8 cellular contexts compared by ENCODE assay signal in genomic region chr9:128438343-128439109, GRCh38. TPM values are rescaled to one million over a fixed set of nuclear protein-coding genes. Genes with fewer than 3 reads are reported as not detected.
A peak's percentile ranks its signal among the peaks of the same experiment; 100 is the strongest.
DNase-seq lines count a peak whose midpoint lies in the region; ATAC-seq, FAIRE-seq and TF ChIP-seq lines count a peak whose summit lies in the region.

No MANE protein-coding gene starts in this region.

- H4K8ac ChIP-seq in neuronal stem cell (ENCODE audit: low read depth, low read length) = no peak overlapping the region

- POLR2A ChIA-PET in A549 (lab: Yijun Ruan, JAX) = no interaction called here

- H2AK5ac ChIP-seq in neuronal stem cell (ENCODE audit: low read depth, low read length) = peak overlapping the region; percentile 78

- no peak for FAIRE-seq in A549 (lab: Jason Lieb, UNC)
- FAIRE-seq in GM18507 (lab: Jason Lieb, UNC) = peak; percentile 81

- H3K9me3 Mint-ChIP-seq in activated T-helper 1 cell treated with anti-CD3 and anti-CD28 coated beads, Interleukin-12 subunit alpha, Interleukin-12 subunit beta, Interleukin-2, Interleukin-4 antibody, amounts not matched to agents 30 ng/mL and 10 ng/mL and 1 ng/mL, durations not matched to agents 14 hours and 24 hours and 36 hours = no peaks in the 10 kb centered on the region

- H4K91ac ChIP-seq in neuronal stem cell (ENCODE audit: low read depth, low read length, poor library complexity) = no peak overlapping the region

- TF ChIP-seq CTCF in A549 (IDR thresholded peaks at IDR 0.05) (peak; percentile 81), LNCAP (IDR thresholded peaks at IDR 0.05) (peak; percentile 98), suprapubic skin (IDR thresholded peaks at IDR 0.05) (peak; percentile 79 to 92)

- CTCF ChIA-PET in A549 (lab: Yijun Ruan, JAX) = interaction anchor here (0.6 to 12.4 kb wide), 65 partner anchors 10 to 514 kb away, joined by 3 to 171 read pairs (median 4); partner anchors contain the start of genes CERCAM, GLE1 and ODF2

- peak overlapping the region; percentile 10 for H2BK5ac ChIP-seq in neuronal stem cell (ENCODE audit: low read length)

- no peak overlapping the region for H3K14ac ChIP-seq in neuronal stem cell (ENCODE audit: low read length)

- no peak overlapping the region for H3K4ac ChIP-seq in neuronal stem cell (ENCODE audit: low read length)

- H2AFZ ChIP-seq in neuronal stem cell (ENCODE audit: low read length) = peak overlapping the region; percentile 55

- TF ChIP-seq EP300 in A549 (IDR thresholded peaks at IDR 0.05) (no peak), suprapubic skin (IDR thresholded peaks at IDR 0.05) (no peak)

- peak overlapping the region; percentile 87 for H3K18ac ChIP-seq in neuronal stem cell (ENCODE audit: low read length)

- WGBS in A549 (ENCODE audit: missing lambda C conversion rate) = 26% methylated on average over 3 of the region's 12 CpGs
- no CpG with 5 or more reads among the region's 12 CpGs for WGBS in neuronal stem cell (ENCODE audit: extremely low coverage in 2 of 2, insufficient read length in 2 of 2, insufficient replicate concordance in 1 of 2), 2 donors
- 55% methylated on average over 6 of the region's 12 CpGs for WGBS in suprapubic skin

- H3K4me3 Mint-ChIP-seq in activated T-helper 1 cell treated with anti-CD3 and anti-CD28 coated beads, Interleukin-12 subunit alpha, Interleukin-12 subunit beta, Interleukin-2, Interleukin-4 antibody, amounts not matched to agents 30 ng/mL and 10 ng/mL and 1 ng/mL, durations not matched to agents 14 hours and 24 hours and 36 hours = no peak overlapping the region

- no peak overlapping the region for H2BK120ac ChIP-seq in neuronal stem cell (ENCODE audit: low read depth, low read length)

- peak; percentile 66 to 73 for TF ChIP-seq RAD21 in A549 (conservative IDR thresholded peaks at IDR 0.05 in 1 of 2, IDR thresholded peaks at IDR 0.05 in 1 of 2)

- peaks cover 0 to 18% of the 10 kb centered on the region in 2 donors for H3K36me3 ChIP-seq in neuronal stem cell (replicated peaks in 1 of 2; ENCODE audit: control insufficient read depth in 2 of 2, insufficient read depth in 2 of 2, low read length in 2 of 2)
- no peaks in the 10 kb centered on the region for H3K36me3 ChIP-seq in suprapubic skin

- peak; percentile 91 to 97 for ATAC-seq in A549

- no peak overlapping the region for H3K4me3 ChIP-seq in A549
- no peak overlapping the region for H3K4me3 ChIP-seq in neuronal stem cell (ENCODE audit: low read length in 2 of 2)
- H3K4me3 ChIP-seq in suprapubic skin = no peak overlapping the region

- intact Hi-C loops in activated T-helper 1 cell treated with anti-CD3 and anti-CD28 coated beads, Interleukin-12 subunit alpha, Interleukin-12 subunit beta, Interleukin-2, Interleukin-4 antibody, amounts not matched to agents 30 ng/mL and 10 ng/mL and 1 ng/mL, durations not matched to agents 14 hours and 24 hours and 36 hours (cut with micrococcal nuclease) = no loop called here

- H3K23ac ChIP-seq in neuronal stem cell (ENCODE audit: low read depth, low read length, poor library complexity) = no peak overlapping the region

- peak overlapping the region; percentile 51 for H3K9ac ChIP-seq in neuronal stem cell (ENCODE audit: low read depth, low read length, poor library complexity)

- no peak overlapping the region for H2BK12ac ChIP-seq in neuronal stem cell (ENCODE audit: low read length)

- no peak overlapping the region for H3K27ac Mint-ChIP-seq in activated T-helper 1 cell treated with anti-CD3 and anti-CD28 coated beads, Interleukin-12 subunit alpha, Interleukin-12 subunit beta, Interleukin-2, Interleukin-4 antibody, amounts not matched to agents 30 ng/mL and 10 ng/mL and 1 ng/mL, durations not matched to agents 14 hours and 24 hours and 36 hours

- no peaks in the 10 kb centered on the region for H3K79me1 ChIP-seq in neuronal stem cell (ENCODE audit: low read depth, low read length)

- no peaks in the 10 kb centered on the region for H3K36me3 Mint-ChIP-seq in activated T-helper 1 cell treated with anti-CD3 and anti-CD28 coated beads, Interleukin-12 subunit alpha, Interleukin-12 subunit beta, Interleukin-2, Interleukin-4 antibody, amounts not matched to agents 30 ng/mL and 10 ng/mL and 1 ng/mL, durations not matched to agents 14 hours and 24 hours and 36 hours (ENCODE audit: low read depth)

- H3K27me3 ChIP-seq in neuronal stem cell (ENCODE audit: control insufficient read depth in 3 of 3, insufficient read depth in 3 of 3, low read depth in 1 of 3, low read length in 3 of 3) (no peaks in the 10 kb centered on the region), suprapubic skin (no peaks in the 10 kb centered on the region)

- peak; percentile 76 to 80 for DNase-seq in A549 (ENCODE audit: low read depth in 1 of 2, low spot score in 1 of 2)
- peak; percentile 75 for DNase-seq in GM18507 (ENCODE audit: extremely low spot score, insufficient read length, low read depth)
- peak; percentile 74 for DNase-seq in activated T-helper 1 cell treated with anti-CD3 and anti-CD28 coated beads, Interleukin-12 subunit alpha, Interleukin-12 subunit beta, Interleukin-2, Interleukin-4 antibody, amounts not matched to agents 30 ng/mL and 10 ng/mL and 1 ng/mL, durations not matched to agents 14 hours and 24 hours and 36 hours (ENCODE audit: low spot score)
- DNase-seq in fibroblast of the conjunctiva (ENCODE audit: low read depth) = peak; percentile 64
- peak; percentile 77 for DNase-seq in neuronal stem cell (ENCODE audit: low spot score)
- peak; percentile 90 to 92 for DNase-seq in suprapubic skin (ENCODE audit: low spot score in 2 of 2)

- H2BK15ac ChIP-seq in neuronal stem cell (ENCODE audit: low read length) = peak overlapping the region; percentile 3

- peak overlapping the region in 1 of 2 experiments; percentile 72; a peak in 3 of 6 replicates for H3K27ac ChIP-seq in A549
- H3K27ac ChIP-seq in neuronal stem cell (replicated peaks; ENCODE audit: low read length) = no peak overlapping the region
- no peak overlapping the region for H3K27ac ChIP-seq in suprapubic skin

- peaks cover 5% of the 10 kb centered on the region for H3K4me1 Mint-ChIP-seq in activated T-helper 1 cell treated with anti-CD3 and anti-CD28 coated beads, Interleukin-12 subunit alpha, Interleukin-12 subunit beta, Interleukin-2, Interleukin-4 antibody, amounts not matched to agents 30 ng/mL and 10 ng/mL and 1 ng/mL, durations not matched to agents 14 hours and 24 hours and 36 hours (ENCODE audit: low read depth)

- H3K4me2 ChIP-seq in A549 (no peak overlapping the region), neuronal stem cell (ENCODE audit: insufficient read depth, low read length, poor library complexity, severe bottlenecking) (no peak overlapping the region)

- H3K4me1 ChIP-seq in A549 (peaks cover 3% of the 10 kb centered on the region; the same call in 2 of the 3 replicates), neuronal stem cell (ENCODE audit: control insufficient read depth in 2 of 2, insufficient read depth in 1 of 2, low read depth in 1 of 2, low read length in 2 of 2) (no peaks in the 10 kb centered on the region), suprapubic skin (peaks cover 10% of the 10 kb centered on the region)

- TF ChIP-seq POLR2A in A549 (IDR thresholded peaks at IDR 0.05; ENCODE audit: low read length) (no peak), Raji (IDR thresholded peaks at IDR 0.05; ENCODE audit: insufficient read depth, low read depth, low read length) (0 out of 2 replicates have a peak, but pooled peaks have one; percentile 23), suprapubic skin (IDR thresholded peaks at IDR 0.05) (no peak)

- H3K9me3 ChIP-seq in A549 = no peaks in the 10 kb centered on the region
- no peaks in the 10 kb centered on the region for H3K9me3 ChIP-seq in neuronal stem cell (replicated peaks in 1 of 2; ENCODE audit: control insufficient read depth in 2 of 2, insufficient read depth in 1 of 2, low read depth in 1 of 2, low read length in 2 of 2)
- no peaks in the 10 kb centered on the region for H3K9me3 ChIP-seq in suprapubic skin

- no peaks in the 10 kb centered on the region for H3K27me3 Mint-ChIP-seq in activated T-helper 1 cell treated with anti-CD3 and anti-CD28 coated beads, Interleukin-12 subunit alpha, Interleukin-12 subunit beta, Interleukin-2, Interleukin-4 antibody, amounts not matched to agents 30 ng/mL and 10 ng/mL and 1 ng/mL, durations not matched to agents 14 hours and 24 hours and 36 hours (ENCODE audit: insufficient read depth)

TF ChIP-seq in A549, 52 proteins besides CTCF, POLR2A, EP300 and RAD21:
- TF ChIP-seq SMC3 (IDR thresholded peaks at IDR 0.05) (peak; percentile 73), CHD4 (IDR thresholded peaks at IDR 0.05; ENCODE audit: borderline replicate concordance) (no peak), MAX (IDR thresholded peaks at IDR 0.05) (peak; percentile 27; the same call in 1 of the 2 replicates)

RNA-seq across cellular contexts. Expression of gene ODF2, which starts 17.3 kb away (rescaled TPM):
- polyA plus RNA-seq in A549 (2011; rRNA removed) (22.9 and 24.7 TPM in 2 replicates), A549 (2017; fragmentation: RNase III; extraction: RNeasy Plus Mini Kit Qiagen cat#74134 plus additional on column Dnase treatment) (29.6 to 32.0 TPM (median 30.5 TPM) in 3 replicates)
- polyA plus RNA-seq in A549 (2012; cell fraction: cytosol; rRNA removed) = 23.0 and 24.6 TPM in 2 replicates
- 74.3 and 90.1 TPM in 2 replicates for polyA plus RNA-seq in A549 (2012; cell fraction: nucleus; rRNA removed)
- 13.6 and 14.4 TPM in 2 replicates for polyA minus RNA-seq in A549 (2011; rRNA and poly(A)+ RNA removed)
- 55.6 and 57.6 TPM in 2 replicates for total RNA-seq in activated T-helper 1 cell treated with anti-CD3 and anti-CD28 coated beads, Interleukin-12 subunit alpha, Interleukin-12 subunit beta, Interleukin-2, Interleukin-4 antibody, amounts not matched to agents 30 ng/mL and 10 ng/mL and 1 ng/mL, durations not matched to agents 14 hours and 24 hours and 36 hours
- polyA plus RNA-seq in neuronal stem cell (2013, experiment 1 of 2) = 27.4 TPM
- polyA plus RNA-seq in neuronal stem cell (2013, experiment 2 of 2) = 27.8 TPM
- 10 to 100 TPM; 20.8 to 28.2 (median 24.7) TPM for total RNA-seq in suprapubic skin

RNA-seq across cellular contexts. Expression of gene CERCAM, which starts 17.9 kb away (rescaled TPM):
- polyA plus RNA-seq in A549 (2011; rRNA removed) = 16.5 and 16.6 TPM in 2 replicates
- polyA plus RNA-seq in A549 (2012; cell fraction: cytosol; rRNA removed) = 40.4 and 54.7 TPM in 2 replicates
- polyA plus RNA-seq in A549 (2012; cell fraction: nucleus; rRNA removed) = 77.9 and 93.5 TPM in 2 replicates
- 26.1 to 33.3 TPM (median 28.5 TPM) in 3 replicates for polyA plus RNA-seq in A549 (2017; fragmentation: RNase III; extraction: RNeasy Plus Mini Kit Qiagen cat#74134 plus additional on column Dnase treatment)
- 20.1 and 20.5 TPM in 2 replicates for polyA minus RNA-seq in A549 (2011; rRNA and poly(A)+ RNA removed)
- 0.86 and 1.6 TPM in 2 replicates for total RNA-seq in activated T-helper 1 cell treated with anti-CD3 and anti-CD28 coated beads, Interleukin-12 subunit alpha, Interleukin-12 subunit beta, Interleukin-2, Interleukin-4 antibody, amounts not matched to agents 30 ng/mL and 10 ng/mL and 1 ng/mL, durations not matched to agents 14 hours and 24 hours and 36 hours
- 0.70 TPM for polyA plus RNA-seq in neuronal stem cell (2013, experiment 1 of 2)
- polyA plus RNA-seq in neuronal stem cell (2013, experiment 2 of 2) = 0.76 TPM
- 10 to 100 TPM in 2 of 4 donors, 1 to 10 TPM in 2; 3.7 to 26.2 (median 11.3) TPM for total RNA-seq in suprapubic skin
